Comparison of ENCODE assay signal across 8 cellular contexts in the genomic region with DNA sequence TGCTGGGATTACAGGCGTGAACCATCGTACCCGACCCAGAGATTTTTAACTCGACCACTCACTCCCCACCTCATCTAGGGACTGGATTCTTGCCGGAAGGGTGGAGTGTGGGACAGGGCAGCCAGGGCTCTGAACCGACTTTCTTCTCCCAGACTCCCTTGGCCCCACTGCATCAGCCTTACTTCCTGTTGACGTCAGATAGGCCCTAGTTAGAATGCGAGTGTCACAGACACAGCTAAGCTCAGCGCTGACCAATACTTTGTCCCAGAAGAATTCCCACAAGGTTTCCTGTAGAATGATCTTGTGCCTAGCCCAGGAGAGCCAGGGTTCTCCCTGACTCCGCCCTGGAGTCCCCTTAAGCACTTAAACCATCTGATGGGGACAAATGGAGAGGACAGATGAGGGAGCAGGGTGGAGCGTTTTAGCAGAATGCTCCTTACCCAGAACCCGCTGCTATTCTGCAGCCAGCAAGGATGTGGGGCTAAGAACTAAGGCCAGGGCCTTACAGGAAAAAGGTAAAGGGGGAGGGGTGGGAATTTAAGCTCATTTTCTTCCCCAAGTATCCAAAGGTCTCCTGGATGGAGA. TPM values are rescaled to one million over a fixed set of nuclear protein-coding genes. Genes with fewer than 3 reads are reported as not detected.
DNase-seq lines count a peak whose midpoint lies in the region; ATAC-seq and TF ChIP-seq lines count a peak whose summit lies in the region.

No MANE protein-coding gene starts in this region.

- TF ChIP-seq EP300 in transverse colon (IDR thresholded peaks at IDR 0.05; ENCODE audit: low read depth): no peak

- H3K9me3 ChIP-seq in lung (ENCODE audit: control insufficient read depth in 2 of 2, insufficient read depth in 1 of 2, low read length in 1 of 2): no peaks in the 10 kb centered on the region
- no peaks in the 10 kb centered on the region for H3K9me3 ChIP-seq in transverse colon

- H3K36me3 Mint-ChIP-seq in activated T-cell treated with anti-CD3 and anti-CD28 coated beads, Interleukin-2, amount 50 U/mL, for 72 hours (ENCODE audit: insufficient read depth in 2 of 2): peaks cover 21 to 22% of the 10 kb centered on the region in 2 donors

- in situ Hi-C loops in transverse colon (cut with MboI; ENCODE audit: low pct_ligation_motif_present in 1 of 4, low pct_unique_long_range_greater_than_20kb in 1 of 4, low sequenced_read_pairs in 3 of 4): no loop called here

- intact Hi-C loops in transverse colon (cut with DNase I; ENCODE audit: low total_unique reads): loop anchor here (10.0 kb wide), 1 partner anchor 1951 kb away; a partner anchor contains a TSS
- intact Hi-C loops in lower leg skin (cut with DNase I; ENCODE audit: low total_unique reads): no loop called here

- peaks cover 27 to 34% of the 10 kb centered on the region in 2 donors for H3K36me3 ChIP-seq in lung (ENCODE audit: control insufficient read depth in 2 of 2, insufficient read depth in 2 of 2, low read length in 2 of 2)
- peaks cover 0 to 22% (median 5%) of the 10 kb centered on the region in 4 donors for H3K36me3 ChIP-seq in transverse colon

- WGBS in lung, 2 donors: 57 to 64% methylated on average over 12 of the region's 12 CpGs
- WGBS in transverse colon (ENCODE audit: low coverage in 1 of 2), 2 donors: 66 to 93% methylated on average over 5 to 12 of the region's 12 CpGs
- WGBS in lower leg skin, 2 donors: 44 to 60% methylated on average over 12 of the region's 12 CpGs

- H3K4me3 ChIP-seq in choroid plexus epithelial cell (ENCODE audit: low read depth, low read length) (no peak overlapping the region), lung (no peak overlapping the region), transverse colon (no peak overlapping the region), lower leg skin (ENCODE audit: low read depth, poor library complexity, severe bottlenecking) (no peak overlapping the region)

- peaks cover 10 to 25% of the 10 kb centered on the region in 2 donors for H3K4me1 ChIP-seq in lung (ENCODE audit: control insufficient read depth in 2 of 2, insufficient read depth in 2 of 2, low read length in 2 of 2)
- H3K4me1 ChIP-seq in transverse colon: peaks cover 20 to 50% (median 44%) of the 10 kb centered on the region in 4 donors

- peak overlapping the region; percentile 78 to 86 for H3K4me3 Mint-ChIP-seq in activated T-cell treated with anti-CD3 and anti-CD28 coated beads, Interleukin-2, amount 50 U/mL, for 72 hours

- TF ChIP-seq CTCF in choroid plexus epithelial cell (conservative IDR thresholded peaks at IDR 0.05; ENCODE audit: low read depth, low read length) (no peak), lung (IDR thresholded peaks at IDR 0.05; ENCODE audit: control extremely low read depth, extremely low read depth) (no peak), transverse colon (IDR thresholded peaks at IDR 0.05) (no peak), lower leg skin (IDR thresholded peaks at IDR 0.05) (no peak)

- peak overlapping the region; percentile 88 for H3K27ac Mint-ChIP-seq in activated T-cell treated with anti-CD3 and anti-CD28 coated beads, Interleukin-2, amount 50 U/mL, for 72 hours

- ATAC-seq in activated T-cell treated with anti-CD3 and anti-CD28 coated beads, Interleukin-2, amount 50 U/mL, for 72 hours (replicated peaks in 1 of 2): no peak
- ATAC-seq in lung (ENCODE audit: insufficient read depth, low FRiP score): no peak
- ATAC-seq in GM21786 (IDR thresholded peaks at IDR 0.05; ENCODE audit: unreplicated experiment): no peak

- peak overlapping the region; percentile 86 to 89 for H3K27ac ChIP-seq in lung (ENCODE audit: low read depth in 1 of 2, low read length in 1 of 2)
- H3K27ac ChIP-seq in transverse colon: peak overlapping the region; percentile 93 to 99 (median 98)

- H3K27me3 Mint-ChIP-seq in activated T-cell treated with anti-CD3 and anti-CD28 coated beads, Interleukin-2, amount 50 U/mL, for 72 hours (ENCODE audit: low read depth): no peaks in the 10 kb centered on the region

- H3K27me3 ChIP-seq in lung (ENCODE audit: control insufficient read depth, insufficient read depth) (no peaks in the 10 kb centered on the region), transverse colon (no peaks in the 10 kb centered on the region)

- no peak for DNase-seq in activated T-cell treated with anti-CD3 and anti-CD28 coated beads, Interleukin-2, amount 50 U/mL, for 72 hours
- DNase-seq in activated T-cell treated with anti-CD3 and anti-CD28 coated beads, Interleukin-2, amount 50 U/mL, for 1 hour: no peak
- DNase-seq in choroid plexus epithelial cell (ENCODE audit: low read depth): peak; percentile 86
- DNase-seq in lung (ENCODE audit: low spot score): no peak
- no peak for DNase-seq in transverse colon
- DNase-seq in lower leg skin (ENCODE audit: low spot score in 2 of 2): no peak
- no peak for DNase-seq in SKM-1 treated with dmso at 0.1 percent for 144 hours (lab: John Stamatoyannopoulos, UW; ENCODE audit: unreplicated experiment)

- H3K4me1 Mint-ChIP-seq in activated T-cell treated with anti-CD3 and anti-CD28 coated beads, Interleukin-2, amount 50 U/mL, for 72 hours (ENCODE audit: low read depth): peaks cover 45% of the 10 kb centered on the region

- H3K9me3 Mint-ChIP-seq in activated T-cell treated with anti-CD3 and anti-CD28 coated beads, Interleukin-2, amount 50 U/mL, for 72 hours: no peaks in the 10 kb centered on the region

- TF ChIP-seq POLR2A in transverse colon (IDR thresholded peaks at IDR 0.05): no peak
- TF ChIP-seq POLR2A in lower leg skin (IDR thresholded peaks at IDR 0.05): no peak

RNA-seq across cellular contexts. Expression of a gene that starts 5.8 kb away (rescaled TPM):
- total RNA-seq in activated T-cell treated with anti-CD3 and anti-CD28 coated beads, Interleukin-2, amount 50 U/mL, for 72 hours: 10 to 100 TPM; 16.2 to 16.8 TPM
- total RNA-seq in lung: 10 to 100 TPM; 11.1 to 33.4 TPM
- 10 to 100 TPM; 27.6 to 54.5 TPM for polyA plus RNA-seq in lung
- total RNA-seq in transverse colon: 10 to 100 TPM in 3 of 4 donors, 1 to 10 TPM in 1; 7.9 to 39.6 (median 28.0) TPM
- total RNA-seq in lower leg skin: 10 to 100 TPM; 13.1 to 24.2 (median 18.0) TPM

RNA-seq across cellular contexts. Expression of a gene that starts 6.8 kb away (rescaled TPM):
- total RNA-seq in activated T-cell treated with anti-CD3 and anti-CD28 coated beads, Interleukin-2, amount 50 U/mL, for 72 hours: 10 to 100 TPM; 51.4 to 61.6 TPM
- total RNA-seq in lung: 10 to 100 TPM; 36.3 to 46.0 TPM
- 10 to 100 TPM; 38.0 to 59.0 TPM for polyA plus RNA-seq in lung
- 10 to 100 TPM in 3 of 4 donors, 1 to 10 TPM in 1; 9.8 to 29.2 (median 21.7) TPM for total RNA-seq in transverse colon
- total RNA-seq in lower leg skin: 10 to 100 TPM; 33.5 to 50.0 (median 47.2) TPM

RNA-seq across cellular contexts. Expression of a gene that starts 11.3 kb away (rescaled TPM):
- total RNA-seq in activated T-cell treated with anti-CD3 and anti-CD28 coated beads, Interleukin-2, amount 50 U/mL, for 72 hours: 1 to 10 TPM; 4.6 to 4.8 TPM
- total RNA-seq in lung: 100 to 1,000 TPM in 1 of 2 donors, 10 to 100 TPM in 1; 94.3 to 218 TPM
- 100 to 1,000 TPM; 193 to 208 TPM for polyA plus RNA-seq in lung
- total RNA-seq in transverse colon: 10 to 100 TPM; 18.7 to 51.1 (median 32.0) TPM
- 10 to 100 TPM; 44.1 to 95.7 (median 72.9) TPM for total RNA-seq in lower leg skin

RNA-seq across cellular contexts. Expression of a gene that starts 11.7 kb away (rescaled TPM):
- 1 to 10 TPM; 1.2 TPM for total RNA-seq in activated T-cell treated with anti-CD3 and anti-CD28 coated beads, Interleukin-2, amount 50 U/mL, for 72 hours
- total RNA-seq in lung: 100 to 1,000 TPM in 1 of 2 donors, 10 to 100 TPM in 1; 70.8 to 117 TPM
- 10 to 100 TPM; 31.4 to 54.1 TPM for polyA plus RNA-seq in lung
- total RNA-seq in transverse colon: not detected
- 1 to 10 TPM in 1 of 4 donors, under 1 TPM in 2, not detected in 1; 0.42 to 1.8 (median 0.74) TPM for total RNA-seq in lower leg skin

RNA-seq across cellular contexts. Expression of a gene that starts 16.7 kb away (rescaled TPM):
- 10 to 100 TPM; 46.0 to 46.4 TPM for total RNA-seq in activated T-cell treated with anti-CD3 and anti-CD28 coated beads, Interleukin-2, amount 50 U/mL, for 72 hours
- total RNA-seq in lung: 10 to 100 TPM; 12.7 to 17.0 TPM
- 10 to 100 TPM; 17.4 to 21.9 TPM for polyA plus RNA-seq in lung
- total RNA-seq in transverse colon: 10 to 100 TPM in 2 of 4 donors, 1 to 10 TPM in 2; 6.0 to 29.2 (median 13.1) TPM
- 10 to 100 TPM; 17.3 to 28.0 (median 23.2) TPM for total RNA-seq in lower leg skin
